Comparison of ENCODE assay signal across 8 cellular contexts in the genomic region with DNA sequence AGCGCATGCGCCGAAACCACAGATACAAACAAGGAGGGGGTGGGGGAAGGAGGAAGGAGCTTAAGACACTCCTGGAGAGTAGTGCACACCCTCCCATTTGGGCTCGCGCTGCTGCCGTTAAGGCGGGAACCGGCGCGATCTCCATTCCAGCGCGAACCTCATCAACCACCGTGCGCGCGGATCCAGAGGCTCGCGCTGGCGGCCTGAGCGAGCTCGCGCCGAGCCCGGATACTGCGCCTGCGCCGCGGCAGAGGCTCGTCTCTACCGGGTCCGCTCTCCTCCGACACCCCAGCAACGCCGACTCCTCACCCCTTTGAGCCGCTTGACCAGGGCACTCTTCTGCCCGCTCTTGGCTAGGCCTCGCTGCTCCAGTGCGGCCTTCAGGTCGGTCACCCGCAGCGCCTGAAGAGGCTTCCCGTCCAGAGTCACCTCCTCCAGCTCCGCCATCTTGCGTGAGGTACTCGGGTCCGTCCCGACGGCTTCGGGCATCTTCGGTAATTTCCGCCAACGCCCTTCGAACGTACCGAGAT.
DNase-seq lines count a peak whose midpoint lies in the region; ATAC-seq lines count a peak whose summit lies in the region.

A gene with protein sequence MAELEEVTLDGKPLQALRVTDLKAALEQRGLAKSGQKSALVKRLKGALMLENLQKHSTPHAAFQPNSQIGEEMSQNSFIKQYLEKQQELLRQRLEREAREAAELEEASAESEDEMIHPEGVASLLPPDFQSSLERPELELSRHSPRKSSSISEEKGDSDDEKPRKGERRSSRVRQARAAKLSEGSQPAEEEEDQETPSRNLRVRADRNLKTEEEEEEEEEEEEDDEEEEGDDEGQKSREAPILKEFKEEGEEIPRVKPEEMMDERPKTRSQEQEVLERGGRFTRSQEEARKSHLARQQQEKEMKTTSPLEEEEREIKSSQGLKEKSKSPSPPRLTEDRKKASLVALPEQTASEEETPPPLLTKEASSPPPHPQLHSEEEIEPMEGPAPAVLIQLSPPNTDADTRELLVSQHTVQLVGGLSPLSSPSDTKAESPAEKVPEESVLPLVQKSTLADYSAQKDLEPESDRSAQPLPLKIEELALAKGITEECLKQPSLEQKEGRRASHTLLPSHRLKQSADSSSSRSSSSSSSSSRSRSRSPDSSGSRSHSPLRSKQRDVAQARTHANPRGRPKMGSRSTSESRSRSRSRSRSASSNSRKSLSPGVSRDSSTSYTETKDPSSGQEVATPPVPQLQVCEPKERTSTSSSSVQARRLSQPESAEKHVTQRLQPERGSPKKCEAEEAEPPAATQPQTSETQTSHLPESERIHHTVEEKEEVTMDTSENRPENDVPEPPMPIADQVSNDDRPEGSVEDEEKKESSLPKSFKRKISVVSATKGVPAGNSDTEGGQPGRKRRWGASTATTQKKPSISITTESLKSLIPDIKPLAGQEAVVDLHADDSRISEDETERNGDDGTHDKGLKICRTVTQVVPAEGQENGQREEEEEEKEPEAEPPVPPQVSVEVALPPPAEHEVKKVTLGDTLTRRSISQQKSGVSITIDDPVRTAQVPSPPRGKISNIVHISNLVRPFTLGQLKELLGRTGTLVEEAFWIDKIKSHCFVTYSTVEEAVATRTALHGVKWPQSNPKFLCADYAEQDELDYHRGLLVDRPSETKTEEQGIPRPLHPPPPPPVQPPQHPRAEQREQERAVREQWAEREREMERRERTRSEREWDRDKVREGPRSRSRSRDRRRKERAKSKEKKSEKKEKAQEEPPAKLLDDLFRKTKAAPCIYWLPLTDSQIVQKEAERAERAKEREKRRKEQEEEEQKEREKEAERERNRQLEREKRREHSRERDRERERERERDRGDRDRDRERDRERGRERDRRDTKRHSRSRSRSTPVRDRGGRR (minus strand): TSS at position 471 of the 530 bp plus-strand sequence. CDS start 24 bp downstream, at position 447.

- ATAC-seq in GM18499 (IDR thresholded peaks at IDR 0.05; ENCODE audit: insufficient read depth, unreplicated experiment) (peak; percentile 10), HG02763 (IDR thresholded peaks at IDR 0.05; ENCODE audit: unreplicated experiment) (peak; percentile 41)

- DNase-seq in RKO (ENCODE audit: low spot score) (peak; percentile 88), T47D (ENCODE audit: low read depth in 1 of 2, low spot score in 1 of 2) (peak; percentile 26 to 78), kidney tubule cell (ENCODE audit: low spot score) (peak; percentile 83), NCI-H2107 treated with DMSO at 0.1 percent for 48 hours (lab: John Stamatoyannopoulos, UW; ENCODE audit: unreplicated experiment) (no peak), NCI-H1092 (lab: John Stamatoyannopoulos, UW) (no peak)
- DNase-seq in stimulated activated CD4-positive, alpha-beta T cell treated with anti-CD3 and anti-CD28 coated beads, Interleukin-1b, Interleukin-23, amount 100 ng/mL, for 48 hours = peak; percentile 75

- in situ Hi-C loops in T47D (cut with HindIII; ENCODE audit: low pct_unique_long_range_greater_than_20kb, low sequenced_read_pairs) = no loop called here

Comparison
In these comparisons a context has a peak if more than half of its experiments do, and no peak if none do; other contexts are left out.
1. DNase-seq: peak in RKO (single experiment), T47D (2 of 2), kidney tubule cell (single experiment) and stimulated activated CD4-positive, alpha-beta T cell treated with anti-CD3 and anti-CD28 coated beads, Interleukin-1b, Interleukin-23, amount 100 ng/mL, for 48 hours (single experiment); none in NCI-H2107 treated with DMSO at 0.1 percent for 48 hours (single experiment) and NCI-H1092 (single experiment).